Comparison of ENCODE assay signal across 15 cellular contexts in genomic region chr7:142563470-142563869, GRCh38.
DNase-seq lines count a peak whose midpoint lies in the region; ATAC-seq and TF ChIP-seq lines count a peak whose summit lies in the region.
"Had no signal": no experiment of that assay in that cellular context is flagged by ENCODE, and none has a peak within 500 bp of the region (broad histone marks: within the 10 kb centered on the region; RNA-seq: fewer than 3 reads in every experiment).

No MANE protein-coding gene starts in this region.

- no peak overlapping the region for H3K27ac Mint-ChIP-seq in activated CD8-positive, alpha-beta T cell treated with anti-CD3 and anti-CD28 coated beads for 36 hours
- H3K27ac Mint-ChIP-seq: activated T-helper 17 cell treated with anti-CD3 and anti-CD28 coated beads, Interleukin-2, amount 50 U/mL, for 72 hours; neural progenitor cell had no signal

- H3K27me3 ChIP-seq in BLaER1 treated with 17β-estradiol and CSF1 and Interleukin-3, amounts not matched to agents 10 nM and 100 nM: peaks cover 0 to 13% (median 4%) of the 10 kb centered on the region in 11 experiments; a peak in 8 of 22 replicates
- H3K27me3 ChIP-seq: neural progenitor cell, thyroid gland had no signal

- CTCF ChIA-PET in activated CD8-positive, alpha-beta T cell treated with anti-CD3 and anti-CD28 coated beads for 36 hours (lab: Charles Lee): interaction anchor here (1.0 to 1.1 kb wide), 2 partner anchors 24 to 29 kb away, joined by 3 to 4 read pairs; no protein-coding TSS in a partner anchor

- H3K4me1 ChIP-seq in BLaER1 treated with 17β-estradiol and CSF1 and Interleukin-3, amounts not matched to agents 10 nM and 100 nM: peaks cover 13 to 77% (median 47%) of the 10 kb centered on the region in 10 experiments
- H3K4me1 ChIP-seq: neural progenitor cell, thyroid gland had no signal

- peaks cover 4% of the 10 kb centered on the region for H3K27me3 Mint-ChIP-seq in activated CD8-positive, alpha-beta T cell treated with anti-CD3 and anti-CD28 coated beads for 36 hours

- H3K36me3 Mint-ChIP-seq in activated CD8-positive, alpha-beta T cell treated with anti-CD3 and anti-CD28 coated beads for 36 hours (ENCODE audit: low read depth): no peaks in the 10 kb centered on the region
- H3K36me3 Mint-ChIP-seq: neural progenitor cell had no signal

- H3K27ac ChIP-seq in BLaER1 treated with 17β-estradiol and CSF1 and Interleukin-3, amounts not matched to agents 10 nM and 100 nM: peak overlapping the region in 1 of 11 experiments; percentile 25; a peak in 1 of 22 replicates
- H3K27ac ChIP-seq: BLaER1, neural progenitor cell, thyroid gland had no signal

- DNase-seq in EL (peak; percentile 68), iris pigment epithelial cell (ENCODE audit: low read depth) (peak; percentile 64), cortex of kidney (lab: John Stamatoyannopoulos, UW) (no peak), omental fat pad (ENCODE audit: low spot score) (no peak)
- DNase-seq in activated CD8-positive, alpha-beta T cell treated with anti-CD3 and anti-CD28 coated beads for 36 hours: no peak
- DNase-seq: DMS153, NCI-H1417 treated with DMSO at 0.1 percent for 48 hours, NCI-H2171, NCI-H748 treated with DMSO at 0.1 percent for 48 hours, thyroid gland had no signal

- H4K20me1 ChIP-seq in BLaER1 treated with 17β-estradiol and CSF1 and Interleukin-3, amounts not matched to agents 10 nM and 100 nM: no peaks in the 10 kb centered on the region
- H4K20me1 ChIP-seq: BLaER1 had no signal

- peak; percentile 20 for ATAC-seq in activated CD8-positive, alpha-beta T cell treated with anti-CD3 and anti-CD28 coated beads for 36 hours
- no peak for ATAC-seq in GM18517 (IDR thresholded peaks at IDR 0.05; ENCODE audit: unreplicated experiment)
- no peak for ATAC-seq in omental fat pad (ENCODE audit: low FRiP score)
- ATAC-seq: activated T-helper 17 cell treated with anti-CD3 and anti-CD28 coated beads, Interleukin-2, amount 50 U/mL, for 72 hours had no signal

- H3K36me3 ChIP-seq in BLaER1 treated with 17β-estradiol and CSF1 and Interleukin-3, amounts not matched to agents 10 nM and 100 nM: no peaks in the 10 kb centered on the region
- H3K36me3 ChIP-seq: BLaER1, neural progenitor cell, thyroid gland had no signal

- H3K4me3 Mint-ChIP-seq in activated CD8-positive, alpha-beta T cell treated with anti-CD3 and anti-CD28 coated beads for 36 hours: peak overlapping the region; percentile 45
- H3K4me3 Mint-ChIP-seq: activated T-helper 17 cell treated with anti-CD3 and anti-CD28 coated beads, Interleukin-2, amount 50 U/mL, for 72 hours; neural progenitor cell had no signal

- H3K4me1 Mint-ChIP-seq in activated CD8-positive, alpha-beta T cell treated with anti-CD3 and anti-CD28 coated beads for 36 hours (ENCODE audit: low read depth): no peaks in the 10 kb centered on the region
- H3K4me1 Mint-ChIP-seq: activated T-helper 17 cell treated with anti-CD3 and anti-CD28 coated beads, Interleukin-2, amount 50 U/mL, for 72 hours; neural progenitor cell had no signal

- no peak overlapping the region for H3K4me3 ChIP-seq in BLaER1 treated with 17β-estradiol and CSF1 and Interleukin-3, amounts not matched to agents 10 nM and 100 nM
- H3K4me3 ChIP-seq: BLaER1, neural progenitor cell, thyroid gland had no signal

- peak overlapping the region in 8 of 11 experiments; percentile 16 to 75 (median 50); a peak in 13 of 22 replicates for H3K4me2 ChIP-seq in BLaER1 treated with 17β-estradiol and CSF1 and Interleukin-3, amounts not matched to agents 10 nM and 100 nM
- H3K4me2 ChIP-seq: BLaER1, neural progenitor cell had no signal

- POLR2A ChIA-PET in activated CD8-positive, alpha-beta T cell treated with anti-CD3 and anti-CD28 coated beads for 36 hours (lab: Charles Lee): no interaction called here

- H3K9me3 ChIP-seq in BLaER1 treated with 17β-estradiol and CSF1 and Interleukin-3, amounts not matched to agents 10 nM and 100 nM (replicated peaks in 1 of 11): no peaks in the 10 kb centered on the region
- H3K9me3 ChIP-seq: BLaER1, thyroid gland had no signal

- TF ChIP-seq CTCF in activated CD8-positive, alpha-beta T cell treated with anti-CD3 and anti-CD28 coated beads for 36 hours (IDR thresholded peaks at IDR 0.05): no peak
- TF ChIP-seq CTCF in omental fat pad (IDR thresholded peaks at IDR 0.05): no peak

- intact Hi-C loops in activated CD8-positive, alpha-beta T cell treated with anti-CD3 and anti-CD28 coated beads for 36 hours (cut with micrococcal nuclease): no loop called here

- no peaks in the 10 kb centered on the region for H3K9me3 Mint-ChIP-seq in activated CD8-positive, alpha-beta T cell treated with anti-CD3 and anti-CD28 coated beads for 36 hours
- H3K9me3 Mint-ChIP-seq: activated T-helper 17 cell treated with anti-CD3 and anti-CD28 coated beads, Interleukin-2, amount 50 U/mL, for 72 hours; neural progenitor cell had no signal

- no peak overlapping the region for H3K9ac ChIP-seq in BLaER1 treated with 17β-estradiol and CSF1 and Interleukin-3, amounts not matched to agents 10 nM and 100 nM
- H3K9ac ChIP-seq: BLaER1, neural progenitor cell had no signal

Comparison
In these comparisons a context has a peak if more than half of its experiments do, and no peak if none do; other contexts are left out.
1. DNase-seq: peak in EL (single experiment) and iris pigment epithelial cell (single experiment); none in activated CD8-positive, alpha-beta T cell treated with anti-CD3 and anti-CD28 coated beads for 36 hours (single experiment), cortex of kidney (single experiment) and omental fat pad (single experiment).